ENCODE assay signal across 1 cellular context in genomic region chr9:109590945-109591344, GRCh38.
TF ChIP-seq lines count a peak whose summit lies in the region.

No MANE protein-coding gene starts in this region.

TF ChIP-seq in IMR-90, 13 proteins besides CTCF, POLR2A, EP300 and RAD21 (continued from another document):
- TF ChIP-seq ELK1 (IDR thresholded peaks at IDR 0.05; ENCODE audit: borderline replicate concordance, low read depth, low read length) (no peak), SMC3 (IDR thresholded peaks at IDR 0.05; ENCODE audit: low read depth, low read length) (no peak), CHD1 (IDR thresholded peaks at IDR 0.05; ENCODE audit: low read depth, low read length) (no peak), MAFK (IDR thresholded peaks at IDR 0.05; ENCODE audit: low read depth, low read length) (no peak), NFE2L2 (IDR thresholded peaks at IDR 0.05; ENCODE audit: low read depth, low read length) (no peak), RFX5 (IDR thresholded peaks at IDR 0.05; ENCODE audit: low read depth, low read length) (no peak), USF2 (IDR thresholded peaks at IDR 0.05; ENCODE audit: low read depth, low read length) (no peak), RCOR1 (IDR thresholded peaks at IDR 0.05; ENCODE audit: insufficient replicate concordance, low read length) (no peak), FOS (IDR thresholded peaks at IDR 0.05; ENCODE audit: low read depth, low read length) (no peak), BHLHE40 (IDR thresholded peaks at IDR 0.05; ENCODE audit: low read depth, low read length) (no peak)
